Comparison of ENCODE assay signal across 8 cellular contexts in the genomic region with DNA sequence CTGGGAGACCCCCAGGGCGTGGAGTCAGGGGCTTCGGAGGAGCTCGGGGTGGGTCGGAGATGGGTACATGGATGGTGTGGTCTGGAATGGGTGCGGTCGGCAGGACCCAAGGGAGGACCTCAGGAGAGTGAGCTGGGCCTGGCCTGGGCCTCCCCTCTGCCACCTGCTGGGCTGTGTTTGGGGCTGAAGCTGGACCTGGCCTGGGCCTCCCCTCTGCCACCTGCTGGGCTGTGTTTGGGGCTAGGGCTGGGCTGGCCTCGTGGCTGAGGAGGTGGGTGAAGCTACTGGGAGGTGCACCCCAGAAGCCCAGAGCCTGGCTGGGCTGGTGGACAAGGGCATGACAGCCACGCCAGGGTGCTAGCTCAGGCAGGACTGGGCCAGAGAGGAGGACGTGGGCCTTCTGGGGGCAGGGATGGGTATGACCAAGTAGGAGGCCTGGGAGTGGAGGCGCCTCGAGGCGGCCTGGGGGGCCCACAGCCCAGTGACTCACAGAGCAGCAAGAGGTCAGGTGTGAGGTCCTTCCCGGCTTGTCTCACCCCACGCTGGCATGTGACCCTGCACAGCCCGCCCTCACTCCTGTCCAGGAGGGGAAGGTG. TPM values are rescaled to one million over a fixed set of nuclear protein-coding genes. Genes with fewer than 3 reads are reported as not detected.
DNase-seq lines count a peak whose midpoint lies in the region; ATAC-seq and TF ChIP-seq lines count a peak whose summit lies in the region.

No MANE protein-coding gene starts in this region.

- no peak for TF ChIP-seq POLR2A in NB4 (IDR thresholded peaks at IDR 0.05; ENCODE audit: extremely low read depth, insufficient read length)

- H3K9me3 ChIP-seq in DND-41 (ENCODE audit: insufficient read depth, low read length, severe bottlenecking) = peaks cover 1% of the 10 kb centered on the region

- H3K27ac ChIP-seq in DND-41 (ENCODE audit: low read length) = no peak overlapping the region

- no peaks in the 10 kb centered on the region for H3K79me2 ChIP-seq in DND-41 (ENCODE audit: insufficient read depth, low read length)

- DNase-seq in DND-41 = no peak
- no peak for DNase-seq in NB4 (ENCODE audit: low read depth)
- peak; percentile 48 for DNase-seq in dermis blood vessel endothelial cell
- no peak for DNase-seq in omental fat pad (ENCODE audit: low spot score)
- no peak for DNase-seq in KG1 (lab: John Stamatoyannopoulos, UW)

- no peak overlapping the region for H3K4me3 ChIP-seq in DND-41 (ENCODE audit: low read depth in 1 of 2, low read length in 2 of 2)
- H3K4me3 ChIP-seq in NB4 (ENCODE audit: low read depth, low read length) = no peak overlapping the region

- no peak overlapping the region for H2AFZ ChIP-seq in DND-41 (ENCODE audit: low read depth, low read length)

- H3K4me2 ChIP-seq in DND-41 (ENCODE audit: insufficient read depth, low read length) = no peak overlapping the region

- TF ChIP-seq CTCF in DND-41 (IDR thresholded peaks at IDR 0.05; ENCODE audit: borderline replicate concordance, extremely low read depth, low read length, poor library complexity, severe bottlenecking) = peak; percentile 24
- peak; percentile 1 for TF ChIP-seq CTCF in NB4 (IDR thresholded peaks at IDR 0.05; ENCODE audit: low read depth, low read length)
- no peak for TF ChIP-seq CTCF in omental fat pad (IDR thresholded peaks at IDR 0.05)

- ATAC-seq in DND-41 (ENCODE audit: insufficient read depth, low read depth) (no peak), omental fat pad (ENCODE audit: low FRiP score) (peak; percentile 20), GM19467 (IDR thresholded peaks at IDR 0.05; ENCODE audit: unreplicated experiment) (no peak), HG02840 (IDR thresholded peaks at IDR 0.05; ENCODE audit: low FRiP score, unreplicated experiment) (no peak), HG02759 (IDR thresholded peaks at IDR 0.05; ENCODE audit: unreplicated experiment) (no peak)

- H3K9ac ChIP-seq in DND-41 (ENCODE audit: low read depth, low read length) = no peak overlapping the region

- no peaks in the 10 kb centered on the region for H3K36me3 ChIP-seq in DND-41 (ENCODE audit: insufficient read depth, low read length)

- peaks cover 41% of the 10 kb centered on the region for H3K27me3 ChIP-seq in DND-41 (ENCODE audit: insufficient read depth, low read length, poor library complexity)

- peaks cover 17% of the 10 kb centered on the region for H3K4me1 ChIP-seq in DND-41 (ENCODE audit: insufficient read depth, low read length)

- H4K20me1 ChIP-seq in DND-41 (ENCODE audit: insufficient read depth, low read length) = peaks cover 38% of the 10 kb centered on the region

RNA-seq across cellular contexts. Expression of gene SAMD11, which starts 14.5 kb away (rescaled TPM):
- total RNA-seq in dermis blood vessel endothelial cell (0.19 and 0.68 TPM in 2 replicates), omental fat pad (1 to 10 TPM in 3 of 4 donors, under 1 TPM in 1; 0.96 to 7.7 (median 1.3) TPM)

RNA-seq across cellular contexts. Expression of gene NOC2L, which starts 20.9 kb away (rescaled TPM):
- 70.5 and 98.0 TPM in 2 replicates for total RNA-seq in dermis blood vessel endothelial cell
- total RNA-seq in omental fat pad = 10 to 100 TPM; 29.2 to 63.5 (median 31.3) TPM

RNA-seq across cellular contexts. Expression of gene KLHL17, which starts 22.2 kb away (rescaled TPM):
- total RNA-seq in dermis blood vessel endothelial cell (5.4 and 8.0 TPM in 2 replicates), omental fat pad (1 to 10 TPM; 3.4 to 6.8 (median 6.2) TPM)

RNA-seq across cellular contexts. Expression of gene PLEKHN1, which starts 28.1 kb away (rescaled TPM):
- total RNA-seq in dermis blood vessel endothelial cell = 0.17 and 0.37 TPM in 2 replicates
- total RNA-seq in omental fat pad = under 1 TPM in 3 of 4 donors, not detected in 1; 0.19 to 0.48 (median 0.25) TPM

RNA-seq across cellular contexts. Expression of gene PERM1, which starts 43.7 kb away (rescaled TPM):
- total RNA-seq in dermis blood vessel endothelial cell = not detected in 2 replicates
- total RNA-seq in omental fat pad = 1 to 10 TPM in 1 of 4 donors, under 1 TPM in 1, not detected in 2; 0.36 to 1.4 TPM

Comparison
In these comparisons a context has a peak if more than half of its experiments do, and no peak if none do; other contexts are left out.
1. CTCF ChIP-seq: peak in DND-41 (single experiment) and NB4 (single experiment); none in omental fat pad (0 of 3).